Comparison of ENCODE assay signal across 25 cellular contexts in genomic region chr7:112640682-112641081, GRCh38.
A peak's percentile ranks its signal among the peaks of the same experiment; 100 is the strongest.
DNase-seq lines count a peak whose midpoint lies in the region; ATAC-seq and FAIRE-seq lines count a peak whose summit lies in the region.
"Had no signal": no experiment of that assay in that cellular context is flagged by ENCODE, and none has a peak within 500 bp of the region (broad histone marks: within the 10 kb centered on the region; RNA-seq: fewer than 3 reads in every experiment).

No MANE protein-coding gene starts in this region.

- H3K4me3 ChIP-seq in small intestine (ENCODE audit: low read depth in 1 of 2, low read length in 2 of 2) = no peak overlapping the region
- H3K4me3 ChIP-seq: BLaER1, GM12878 had no signal

- H3K27me3 ChIP-seq in small intestine (ENCODE audit: control insufficient read depth in 2 of 2, insufficient read depth in 2 of 2, low read length in 2 of 2) = no peaks in the 10 kb centered on the region
- H3K27me3 ChIP-seq: BE2C, BLaER1 had no signal

- DNase-seq in HT-29 (ENCODE audit: low spot score) (peak; percentile 15), left colon (no peak), small intestine (peak; percentile 59), iPS-NIHi7 (ENCODE audit: extremely low spot score) (no peak), NCI-H446 treated with DMSO at 0.1 percent for 48 hours (lab: John Stamatoyannopoulos, UW) (no peak)
- DNase-seq: 8988T; ACHN; BE2C; C1 segment of cervical spinal cord; CD4-positive, alpha-beta memory T cell; CD4-positive, CD25-positive, alpha-beta regulatory T cell; CD8-positive, alpha-beta memory T cell; COR-L47; DMS 273 treated with DMSO at 0.1 percent for 48 hours; DMS153; DMS53; DMS79; DND-41; EL; GDM1 had no signal

- no peak overlapping the region for H3K27ac ChIP-seq in small intestine (ENCODE audit: low read depth in 1 of 2, low read length in 1 of 2)
- H3K27ac ChIP-seq: BLaER1 had no signal

- no peak for FAIRE-seq in small intestine (lab: Jason Lieb, UNC)
- FAIRE-seq: A204.1, GM12878, GM12892, GM18507 had no signal

- H3K4me1 ChIP-seq in small intestine (ENCODE audit: control insufficient read depth in 2 of 2, insufficient read depth in 1 of 2, low read depth in 1 of 2, low read length in 1 of 2) = no peaks in the 10 kb centered on the region
- H3K4me1 ChIP-seq: BLaER1 had no signal

- peak; percentile 81 for ATAC-seq in left colon
- ATAC-seq: GM12878 had no signal

- 9 to 44% (median 29%) methylated on average over 1 of the region's 1 CpG for WGBS in small intestine, 3 donors

- intact Hi-C loops in left colon (cut with DNase I, micrococcal nuclease) = no loop called here

- H3K36me3 ChIP-seq in small intestine (ENCODE audit: control insufficient read depth in 2 of 2, insufficient read depth in 2 of 2, low read length in 2 of 2) = no peaks in the 10 kb centered on the region
- H3K36me3 ChIP-seq: BE2C, BLaER1 had no signal

- no peaks in the 10 kb centered on the region for H3K9me3 ChIP-seq in small intestine (ENCODE audit: control insufficient read depth, low read depth)
- H3K9me3 ChIP-seq: BE2C had no signal

Comparison
In these comparisons a context has a peak if more than half of its experiments do, and no peak if none do; other contexts are left out.
1. DNase-seq: peak in HT-29 (single experiment) and small intestine (single experiment); none in left colon (0 of 2), iPS-NIHi7 (single experiment) and NCI-H446 treated with DMSO at 0.1 percent for 48 hours (single experiment).